13 cellular contexts compared by ENCODE assay signal in the genomic region with DNA sequence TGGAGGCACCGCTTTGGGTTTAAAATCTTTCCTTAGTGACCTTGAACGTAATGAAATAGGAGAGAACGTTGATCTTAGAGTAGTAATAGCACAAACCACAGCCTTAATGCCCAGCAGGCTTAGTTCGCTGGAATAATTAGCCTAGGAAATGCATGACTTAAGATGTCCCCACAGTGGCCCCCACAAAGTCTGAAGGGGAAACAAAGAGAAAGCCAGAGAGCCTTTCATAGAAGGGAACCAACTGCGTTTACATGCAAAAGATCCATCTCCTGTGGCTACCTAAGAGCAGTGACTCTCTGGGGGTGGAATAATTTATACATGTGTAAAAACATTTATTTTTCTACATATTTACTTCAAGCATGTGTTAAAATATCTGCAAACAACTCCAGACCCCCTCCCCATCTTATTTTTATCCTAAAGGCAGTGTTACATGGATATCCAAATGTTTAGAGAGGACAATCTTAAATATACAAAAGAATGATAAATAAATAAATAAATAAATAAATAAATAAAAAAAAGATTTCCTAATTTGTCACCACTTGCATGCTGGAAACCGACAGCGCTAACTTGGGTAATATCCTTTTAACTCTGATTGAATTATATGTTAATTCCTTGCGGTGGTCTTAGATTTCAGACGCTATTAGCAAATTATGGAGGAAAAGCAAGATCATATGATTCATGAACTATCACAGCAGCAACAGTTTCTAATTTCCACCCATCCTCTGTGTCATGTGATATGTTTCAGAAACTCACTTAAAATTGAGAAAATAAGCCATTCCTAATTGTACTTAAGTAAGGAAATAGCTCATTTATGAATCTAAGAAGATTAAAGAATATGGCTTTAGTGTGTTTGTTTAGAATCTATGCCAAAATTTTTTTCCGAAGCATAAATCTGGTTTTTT. TPM values are rescaled to one million over a fixed set of nuclear protein-coding genes. Genes with fewer than 3 reads are reported as not detected.
A peak's percentile ranks its signal among the peaks of the same experiment; 100 is the strongest.
DNase-seq lines count a peak whose midpoint lies in the region; ATAC-seq, FAIRE-seq and TF ChIP-seq lines count a peak whose summit lies in the region.
"Had no signal": no experiment of that assay in that cellular context is flagged by ENCODE, and none has a peak within 500 bp of the region (broad histone marks: within the 10 kb centered on the region; RNA-seq: fewer than 3 reads in every experiment).

No MANE protein-coding gene starts in this region.

- H3K4me3 ChIP-seq in GM23338 (peak overlapping the region; percentile 46), keratinocyte (ENCODE audit: control insufficient read depth in 2 of 3, extremely low read depth in 1 of 3, insufficient read depth in 2 of 3, low read depth in 1 of 3, low read length in 3 of 3) (peak overlapping the region in 1 of 3 experiments; percentile 23), smooth muscle cell (peak overlapping the region; percentile 24), OCI-LY7 (ENCODE audit: low read depth, low read length, poor library complexity, severe bottlenecking) (no peak overlapping the region)

- H3K9ac ChIP-seq in keratinocyte (ENCODE audit: control insufficient read depth, extremely low read depth, insufficient read depth, low read length) (no peak overlapping the region), smooth muscle cell (ENCODE audit: low read depth) (peak overlapping the region; percentile 67)

- ATAC-seq in GM23338 (peak; percentile 62), omental fat pad (ENCODE audit: low FRiP score) (no peak)
- ATAC-seq: activated T-cell treated with anti-CD3 and anti-CD28 coated beads, Interleukin-2, amount 50 U/mL, for 72 hours had no signal

- H3K36me3 ChIP-seq in GM23338 (ENCODE audit: insufficient read depth): no peaks in the 10 kb centered on the region
- H3K36me3 ChIP-seq in keratinocyte (ENCODE audit: control insufficient read depth in 2 of 2, extremely low read depth in 1 of 2, insufficient read depth in 2 of 2, low read length in 2 of 2): no peaks in the 10 kb centered on the region
- no peaks in the 10 kb centered on the region for H3K36me3 ChIP-seq in smooth muscle cell (ENCODE audit: low read depth)
- H3K36me3 ChIP-seq in OCI-LY7 (ENCODE audit: insufficient read depth, low read length): no peaks in the 10 kb centered on the region
- H3K36me3 ChIP-seq: Peyer's patch had no signal

- BruUV-seq in OCI-LY7 (replicated peaks; lab: Mats Ljungman, UMichigan): no TSS peak

- H3F3A ChIP-seq in GM23338 (replicated peaks; ENCODE audit: low read depth): no peaks in the 10 kb centered on the region
- peaks cover 8% of the 10 kb centered on the region for H3F3A ChIP-seq in smooth muscle cell (ENCODE audit: low read depth)

- peaks cover 55% of the 10 kb centered on the region for H3K4me1 Mint-ChIP-seq in GM23338

- TF ChIP-seq CTCF in GM23338 (conservative IDR thresholded peaks at IDR 0.05; ENCODE audit: low read depth in 2 of 2): no peak
- no peak for TF ChIP-seq CTCF in keratinocyte (optimal IDR thresholded peaks at IDR 0.05 in 1 of 3, IDR thresholded peaks at IDR 0.05 in 1 of 3, conservative IDR thresholded peaks at IDR 0.05 in 1 of 3; ENCODE audit: extremely low read depth in 1 of 3, insufficient read depth in 2 of 3, low read length in 3 of 3)
- TF ChIP-seq CTCF in smooth muscle cell (IDR thresholded peaks at IDR 0.05; ENCODE audit: borderline replicate concordance, insufficient read depth, poor library complexity, severe bottlenecking): no peak
- TF ChIP-seq CTCF in omental fat pad (IDR thresholded peaks at IDR 0.05): no peak
- TF ChIP-seq CTCF in OCI-LY7 (conservative IDR thresholded peaks at IDR 0.05; ENCODE audit: low read length): no peak

- WGBS in smooth muscle cell (ENCODE audit: low lambda C conversion rate): 34% methylated on average over 10 of the region's 10 CpGs

- no peaks in the 10 kb centered on the region for H3K9me1 ChIP-seq in keratinocyte (ENCODE audit: control insufficient read depth, extremely low read depth, insufficient read depth, low read length)

- H2AFZ ChIP-seq in GM23338 (no peak overlapping the region), keratinocyte (ENCODE audit: control insufficient read depth, low read length) (peak overlapping the region; percentile 71), smooth muscle cell (ENCODE audit: low read depth) (no peak overlapping the region), OCI-LY7 (ENCODE audit: low read length) (no peak overlapping the region)

- peaks cover 46% of the 10 kb centered on the region for H3K27me3 Mint-ChIP-seq in GM23338 (ENCODE audit: insufficient read depth, low read depth, poor library complexity)

- peak overlapping the region; percentile 74 for H3K4me2 ChIP-seq in GM23338
- H3K4me2 ChIP-seq in keratinocyte (ENCODE audit: control insufficient read depth, extremely low read depth, insufficient read depth, low read depth, low read length): peak overlapping the region; percentile 84
- peak overlapping the region; percentile 65 for H3K4me2 ChIP-seq in smooth muscle cell
- no peak overlapping the region for H3K4me2 ChIP-seq in OCI-LY7 (ENCODE audit: low read length)

- H3K27ac Mint-ChIP-seq in GM23338: no peak overlapping the region
- H3K27ac Mint-ChIP-seq: activated T-cell treated with anti-CD3 and anti-CD28 coated beads, Interleukin-2, amount 50 U/mL, for 72 hours; memory B cell had no signal

- DNase-seq in GM23338 (ENCODE audit: low spot score) (peak; percentile 73), keratinocyte (ENCODE audit: low read depth, low spot score) (no peak), smooth muscle cell (lab: John Stamatoyannopoulos, UW; ENCODE audit: unreplicated experiment) (no peak), omental fat pad (ENCODE audit: low spot score) (no peak), OCI-LY7 (ENCODE audit: low spot score) (no peak), 8988T (no peak)
- no peak for DNase-seq in stimulated activated CD4-positive, alpha-beta T cell treated with anti-CD3 and anti-CD28 coated beads, Interleukin-2, amount 100 ng/mL, for 24 hours
- DNase-seq: activated T-cell treated with anti-CD3 and anti-CD28 coated beads, Interleukin-2, amount 50 U/mL, for 72 hours; NCI-H187 treated with DMSO at 0.1 percent for 48 hours; Peyer's patch; stimulated activated CD4-positive, alpha-beta T cell treated with anti-CD3 and anti-CD28 coated beads, Interleukin-12 subunit alpha, Interleukin-12 subunit beta, amount 100 ng/mL, for 4 hours had no signal

- peak overlapping the region; percentile 58 for H3K4me3 Mint-ChIP-seq in GM23338

- peaks cover 3% of the 10 kb centered on the region; the same call in 1 of the 3 replicates for H3K36me3 Mint-ChIP-seq in GM23338 (ENCODE audit: low read depth)

- peaks cover 11% of the 10 kb centered on the region; the same call in 2 of the 3 replicates for H3K9me3 Mint-ChIP-seq in GM23338

- H3K27ac ChIP-seq in GM23338 (ENCODE audit: low read depth) (no peak overlapping the region), keratinocyte (ENCODE audit: control insufficient read depth, insufficient read depth, low read length) (peak overlapping the region; percentile 16), smooth muscle cell (ENCODE audit: low read depth) (peak overlapping the region; percentile 95), OCI-LY7 (ENCODE audit: low read depth, low read length, poor library complexity, severe bottlenecking) (no peak overlapping the region)

- H3K4me1 ChIP-seq in GM23338 (ENCODE audit: insufficient read depth) (peaks cover 57% of the 10 kb centered on the region), keratinocyte (ENCODE audit: control insufficient read depth, extremely low read depth, insufficient read depth, low read length) (peaks cover 38% of the 10 kb centered on the region), smooth muscle cell (ENCODE audit: low read depth) (peaks cover 42% of the 10 kb centered on the region), OCI-LY7 (ENCODE audit: insufficient read depth, low read length, poor library complexity, severe bottlenecking) (no peaks in the 10 kb centered on the region)
- H3K4me1 ChIP-seq: Peyer's patch had no signal

- FAIRE-seq in TTC549 (lab: Jason Lieb, UNC): peak; percentile 90
- FAIRE-seq in keratinocyte (lab: Jason Lieb, UNC): no peak

- CTCF ChIA-PET in OCI-LY7 (lab: Charles Lee; ENCODE audit: unreplicated experiment): no interaction called here

- H3K27me3 ChIP-seq in GM23338 (ENCODE audit: insufficient read depth) (peaks cover 59% of the 10 kb centered on the region), keratinocyte (ENCODE audit: control insufficient read depth, extremely low read depth, insufficient read depth, low read length) (no peaks in the 10 kb centered on the region), smooth muscle cell (ENCODE audit: low read depth) (no peaks in the 10 kb centered on the region)
- H3K27me3 ChIP-seq: Peyer's patch had no signal

- dilution Hi-C loops in keratinocyte (cut with MboI; ENCODE audit: extremely low pct_ligation_motif_present, low sequenced_read_pairs): no loop called here

- H3K9me2 ChIP-seq in GM23338 (ENCODE audit: insufficient read depth) (no peaks in the 10 kb centered on the region), OCI-LY7 (ENCODE audit: insufficient read depth, low read length) (no peaks in the 10 kb centered on the region)

- H3K9me3 ChIP-seq in keratinocyte (ENCODE audit: control insufficient read depth, low read depth, low read length) (no peaks in the 10 kb centered on the region), smooth muscle cell (replicated peaks; ENCODE audit: low read depth) (no peaks in the 10 kb centered on the region), OCI-LY7 (ENCODE audit: low read length) (no peaks in the 10 kb centered on the region)
- H3K9me3 ChIP-seq: Peyer's patch had no signal

- POLR2A ChIA-PET in OCI-LY7 (lab: Charles Lee): interaction anchor here (0.7 kb wide), 1 partner anchor 220 kb away, joined by 3 read pairs; no protein-coding TSS in a partner anchor

- H3K79me2 ChIP-seq in GM23338 (replicated peaks; ENCODE audit: insufficient read depth) (no peaks in the 10 kb centered on the region), keratinocyte (ENCODE audit: control insufficient read depth, insufficient read depth, low read length) (no peaks in the 10 kb centered on the region), smooth muscle cell (ENCODE audit: low read depth) (no peaks in the 10 kb centered on the region), OCI-LY7 (ENCODE audit: insufficient read depth, low read depth, low read length) (no peaks in the 10 kb centered on the region)

- intact Hi-C loops in OCI-LY7 (cut with micrococcal nuclease; ENCODE audit: unreplicated experiment): no loop called here

- H4K20me1 ChIP-seq in GM23338 (replicated peaks; ENCODE audit: insufficient read depth) (no peaks in the 10 kb centered on the region), keratinocyte (ENCODE audit: control insufficient read depth, extremely low read depth, insufficient read depth, low read length) (no peaks in the 10 kb centered on the region), smooth muscle cell (ENCODE audit: low read depth) (no peaks in the 10 kb centered on the region), OCI-LY7 (ENCODE audit: insufficient read depth, low read length) (no peaks in the 10 kb centered on the region)

RNA-seq across cellular contexts. Expression of gene CYP1B1, which starts 23.4 kb away (rescaled TPM):
- total RNA-seq in GM23338 (2014; rRNA removed; shearing (Covaris generic)): 2.6 and 6.2 TPM in 2 replicates
- polyA plus RNA-seq in GM23338 (2016; fragmentation: Nextera tagmentation; extraction: Ambion mirVana): 2.4 and 3.3 TPM in 2 replicates
- 0.65 to 2.2 TPM (median 1.6 TPM) in 3 replicates for polyA plus RNA-seq in keratinocyte
- 1.2 TPM for polyA plus RNA-seq in keratinocyte (2011; ENCODE audit: low read depth)
- polyA plus RNA-seq in keratinocyte (2011; cell fraction: cytosol; rRNA removed): 0.88 and 1.4 TPM in 2 replicates
- 5.2 and 6.2 TPM in 2 replicates for polyA plus RNA-seq in keratinocyte (2011; cell fraction: nucleus; rRNA removed)
- 0.85 and 2.3 TPM in 2 replicates for polyA plus RNA-seq in keratinocyte (2012; ENCODE audit: low replicate concordance)
- polyA minus RNA-seq in keratinocyte: 3.5 to 6.0 TPM (median 5.8 TPM) in 3 replicates
- 2.5 TPM for polyA minus RNA-seq in keratinocyte (2011; cell fraction: cytosol; rRNA and poly(A)+ RNA removed)
- 11.6 TPM in 2 replicates for polyA minus RNA-seq in keratinocyte (2011; cell fraction: nucleus; rRNA and poly(A)+ RNA removed)
- total RNA-seq in smooth muscle cell: 23.2 and 42.6 TPM in 2 replicates
- polyA plus RNA-seq in smooth muscle cell: 29.6 and 47.7 TPM in 2 replicates
- 100 to 1,000 TPM in 2 of 4 donors, 10 to 100 TPM in 2; 45.8 to 143 (median 78.4) TPM for total RNA-seq in omental fat pad
- total RNA-seq in OCI-LY7 (2014; rRNA removed; shearing (Covaris generic)): 0.44 TPM in 1 of 2 replicates, not detected in the other
- total RNA-seq in OCI-LY7 (2022): not detected in 2 replicates

Comparison
In these comparisons a context has a peak if more than half of its experiments do, and no peak if none do; other contexts are left out.
1. H3K27ac ChIP-seq: peak in keratinocyte (single experiment) and smooth muscle cell (single experiment); none in GM23338 (single experiment) and OCI-LY7 (single experiment).